ENCODE assay signal across 29 cellular contexts in genomic region chr1:71641903-71642302, GRCh38.
"Had no signal": no experiment of that assay in that cellular context is flagged by ENCODE, and none has a peak within 500 bp of the region (broad histone marks: within the 10 kb centered on the region; RNA-seq: fewer than 3 reads in every experiment).

No MANE protein-coding gene starts in this region.

- H3K4me3 ChIP-seq: esophagus muscularis mucosa, left lung, skin epidermis, testis had no signal

- H3K36me3 ChIP-seq: brain microvascular endothelial cell, esophagus muscularis mucosa, left lung, neutrophil, WERI-Rb-1 had no signal

- ATAC-seq: activated T-cell treated with anti-CD3 and anti-CD28 coated beads, Interleukin-2, amount 50 U/mL, for 4 hours; activated T-helper 17 cell treated with anti-CD3 and anti-CD28 coated beads, Interleukin-2, amount 50 U/mL, for 72 hours; left lung; sciatic nerve; stimulated activated naive CD8-positive, alpha-beta T cell treated with anti-CD3 and anti-CD28 coated beads, Interleukin-15, Interleukin-2, amounts not matched to agents 100 U/mL and 50 U/mL, for 24 hours had no signal

- H3K27me3 ChIP-seq: brain microvascular endothelial cell, esophagus muscularis mucosa, left lung, neutrophil, testis had no signal

- DNase-seq: activated CD4-positive, alpha-beta memory T cell treated with anti-CD3 and anti-CD28 coated beads, Interleukin-2, amount 10 ng/mL, durations not matched to agents 7 days and 5 days; activated CD4-positive, alpha-beta T cell treated with anti-CD3 and anti-CD28 coated beads for 1 hour; activated CD4-positive, alpha-beta T cell treated with anti-CD3 and anti-CD28 coated beads, Interleukin-2, amount 10 ng/mL, durations not matched to agents 7 days and 5 days; activated gamma-delta T cell treated with Interleukin-2 at 50 U/mL for 16 hours; activated naive CD4-positive, alpha-beta T cell treated with anti-CD3 and anti-CD28 coated beads, Interleukin-2, amount 50 U/mL, for 16 hours; activated T-cell treated with anti-CD3 and anti-CD28 coated beads, Interleukin-2, amount 50 U/mL, for 4 hours; amniotic stem cell; brain microvascular endothelial cell; endodermal cell; foreskin melanocyte; hypothalamus; kidney glomerular epithelial cell; left lung; stimulated activated CD4-positive, alpha-beta T cell treated with anti-CD3 and anti-CD28 coated beads, Interleukin-12 subunit alpha, Interleukin-12 subunit beta, amount 100 ng/mL, for 4 hours; stimulated activated CD4-positive, alpha-beta T cell treated with anti-CD3 and anti-CD28 coated beads, Interleukin-4, amount 100 ng/mL, for 1 hour; stimulated activated naive CD8-positive, alpha-beta T cell treated with anti-CD3 and anti-CD28 coated beads, Interleukin-15, Interleukin-2, amounts not matched to agents 100 U/mL and 50 U/mL, for 24 hours; SW 1271; T-helper 9 cell; testis; trophoblast cell; WERI-Rb-1 had no signal

- H3K27ac ChIP-seq: brain microvascular endothelial cell, esophagus muscularis mucosa, left lung, neutrophil, skin epidermis, testis, WERI-Rb-1 had no signal

- H3K4me1 Mint-ChIP-seq: activated CD4-positive, alpha-beta memory T cell treated with anti-CD3 and anti-CD28 coated beads, Interleukin-2, amount 10 ng/mL, durations not matched to agents 7 days and 5 days; activated CD4-positive, alpha-beta T cell treated with anti-CD3 and anti-CD28 coated beads, Interleukin-2, amount 10 ng/mL, durations not matched to agents 7 days and 5 days; activated T-helper 17 cell treated with anti-CD3 and anti-CD28 coated beads, Interleukin-2, amount 50 U/mL, for 72 hours; nephron had no signal

- H3K27me3 Mint-ChIP-seq: activated CD4-positive, alpha-beta memory T cell treated with anti-CD3 and anti-CD28 coated beads, Interleukin-2, amount 10 ng/mL, durations not matched to agents 7 days and 5 days; activated CD4-positive, alpha-beta T cell treated with anti-CD3 and anti-CD28 coated beads, Interleukin-2, amount 10 ng/mL, durations not matched to agents 7 days and 5 days; activated T-helper 17 cell treated with anti-CD3 and anti-CD28 coated beads, Interleukin-2, amount 50 U/mL, for 72 hours; dendritic cell treated with granulocyte-macrophage colony-stimulating factor and Interleukin-4, amounts not matched to agents 40 ng/mL and 50 ng/mL, for 4 days had no signal

- H3K9me3 Mint-ChIP-seq: activated CD4-positive, alpha-beta T cell treated with anti-CD3 and anti-CD28 coated beads, Interleukin-2, amount 10 ng/mL, durations not matched to agents 7 days and 5 days; dendritic cell treated with granulocyte-macrophage colony-stimulating factor and Interleukin-4, amounts not matched to agents 40 ng/mL and 50 ng/mL, for 4 days; endodermal cell; nephron; T-helper 1 cell treated with Interleukin-12 subunit alpha and Interleukin-12 subunit beta and Interleukin-4 antibody, amounts not matched to agents 30 μg/mL and 1 μg/mL, for 36 hours had no signal

- H3K27ac Mint-ChIP-seq: activated CD4-positive, alpha-beta memory T cell treated with anti-CD3 and anti-CD28 coated beads, Interleukin-2, amount 10 ng/mL, durations not matched to agents 7 days and 5 days; activated CD4-positive, alpha-beta T cell treated with anti-CD3 and anti-CD28 coated beads, Interleukin-2, amount 10 ng/mL, durations not matched to agents 7 days and 5 days; activated T-helper 17 cell treated with anti-CD3 and anti-CD28 coated beads, Interleukin-2, amount 50 U/mL, for 72 hours; dendritic cell treated with granulocyte-macrophage colony-stimulating factor and Interleukin-4, amounts not matched to agents 40 ng/mL and 50 ng/mL, for 4 days; endodermal cell; nephron; T-helper 1 cell treated with Interleukin-12 subunit alpha and Interleukin-12 subunit beta and Interleukin-4 antibody, amounts not matched to agents 30 μg/mL and 1 μg/mL, for 36 hours had no signal

- H3K4me3 Mint-ChIP-seq: activated CD4-positive, alpha-beta memory T cell treated with anti-CD3 and anti-CD28 coated beads, Interleukin-2, amount 10 ng/mL, durations not matched to agents 7 days and 5 days; activated CD4-positive, alpha-beta T cell treated with anti-CD3 and anti-CD28 coated beads, Interleukin-2, amount 10 ng/mL, durations not matched to agents 7 days and 5 days; activated T-cell treated with anti-CD3 and anti-CD28 coated beads, Interleukin-2, amount 50 U/mL, for 4 hours; activated T-helper 17 cell treated with anti-CD3 and anti-CD28 coated beads, Interleukin-2, amount 50 U/mL, for 72 hours; dendritic cell treated with granulocyte-macrophage colony-stimulating factor and Interleukin-4, amounts not matched to agents 40 ng/mL and 50 ng/mL, for 4 days; endodermal cell; nephron; T-helper 1 cell treated with Interleukin-12 subunit alpha and Interleukin-12 subunit beta and Interleukin-4 antibody, amounts not matched to agents 30 μg/mL and 1 μg/mL, for 36 hours had no signal

- H3K4me1 ChIP-seq: esophagus muscularis mucosa, left lung, testis had no signal

- H3K9me3 ChIP-seq: esophagus muscularis mucosa, left lung, neutrophil, testis had no signal
